ENCODE assay signal across 23 cellular contexts in genomic region chr2:168216351-168217005, GRCh38. TPM values are rescaled to one million over a fixed set of nuclear protein-coding genes. Genes with fewer than 3 reads are reported as not detected.
DNase-seq lines count a peak whose midpoint lies in the region; TF ChIP-seq lines count a peak whose summit lies in the region.
"Had no signal": no experiment of that assay in that cellular context is flagged by ENCODE, and none has a peak within 500 bp of the region (broad histone marks: within the 10 kb centered on the region; RNA-seq: fewer than 3 reads in every experiment).

No MANE protein-coding gene starts in this region.

- no peak overlapping the region for H3K23ac ChIP-seq in mesendoderm (ENCODE audit: low read length)

- H3K4me1 ChIP-seq in skeletal muscle satellite cell (ENCODE audit: control insufficient read depth, insufficient read depth, low read length) (peaks cover 37% of the 10 kb centered on the region), mesendoderm (ENCODE audit: control insufficient read depth, low read depth, low read length) (no peaks in the 10 kb centered on the region)
- H3K4me1 ChIP-seq: BE2C, testis had no signal

- DNase-seq in HFFc6 = peak; percentile 34
- DNase-seq in SW480 (ENCODE audit: low spot score) = peak; percentile 25
- peak; percentile 58 for DNase-seq in fibroblast of mammary gland (ENCODE audit: low read depth)
- no peak for DNase-seq in SKM-1 (lab: John Stamatoyannopoulos, UW; ENCODE audit: unreplicated experiment)
- no peak for DNase-seq in SK-N-DZ (ENCODE audit: low spot score)
- DNase-seq in mesendoderm = no peak
- DNase-seq: activated CD4-positive, alpha-beta T cell treated with anti-CD3 and anti-CD28 coated beads, Interleukin-2, amount 50 U/mL, for 48 hours; activated T-cell treated with anti-CD3 and anti-CD28 coated beads, Interleukin-2, amount 50 U/mL, for 24 hours; BE2C; effector memory CD8-positive, alpha-beta T cell; foreskin keratinocyte; Karpas-422; natural killer cell; NCI-H1436; NCI-H2227 treated with DMSO at 0.1 percent for 48 hours; T-helper 1 cell; testis had no signal

- WGBS in mesendoderm (ENCODE audit: extremely low coverage, insufficient coverage, low lambda C conversion rate) = no CpG with 5 or more reads among the region's 12 CpGs

- no peak overlapping the region for H4K8ac ChIP-seq in mesendoderm (ENCODE audit: low read depth, low read length)

- H3K4ac ChIP-seq in mesendoderm (ENCODE audit: low read depth, low read length) = no peak overlapping the region

- H3K27ac Mint-ChIP-seq in HFFc6 = no peak overlapping the region
- H3K27ac Mint-ChIP-seq: activated naive CD4-positive, alpha-beta T cell treated with anti-CD3 and anti-CD28 coated beads, Interleukin-2, amount 50 U/mL, for 72 hours; activated T-cell treated with anti-CD3 and anti-CD28 coated beads, Interleukin-2, amount 50 U/mL, for 24 hours; GM23338 had no signal

- no peaks in the 10 kb centered on the region for H3K9me3 ChIP-seq in skeletal muscle satellite cell (replicated peaks; ENCODE audit: low read length)
- H3K9me3 ChIP-seq: BE2C, testis had no signal

- no peaks in the 10 kb centered on the region for H3K27me3 Mint-ChIP-seq in HFFc6 (ENCODE audit: insufficient read depth)
- H3K27me3 Mint-ChIP-seq: activated T-cell treated with anti-CD3 and anti-CD28 coated beads, Interleukin-2, amount 50 U/mL, for 24 hours; effector memory CD8-positive, alpha-beta T cell had no signal

- H3K9ac ChIP-seq in skeletal muscle satellite cell (ENCODE audit: low read depth, low read length) = no peak overlapping the region
- H3K9ac ChIP-seq in mesendoderm (ENCODE audit: low read length) = no peak overlapping the region

- H3K79me1 ChIP-seq in mesendoderm (ENCODE audit: low read length) = no peaks in the 10 kb centered on the region

- H4K5ac ChIP-seq in mesendoderm (ENCODE audit: low read length) = no peak overlapping the region

- H2BK5ac ChIP-seq in mesendoderm (ENCODE audit: low read length) = no peak overlapping the region

- H3K27me3 ChIP-seq in skeletal muscle satellite cell (ENCODE audit: control insufficient read depth, insufficient read depth, low read length) (no peaks in the 10 kb centered on the region), mesendoderm (ENCODE audit: insufficient read depth, low read length, poor library complexity) (no peaks in the 10 kb centered on the region)
- H3K27me3 ChIP-seq: BE2C, cardiac muscle cell, foreskin keratinocyte, testis had no signal

- H3K4me3 ChIP-seq in fibroblast of mammary gland (ENCODE audit: control insufficient read depth, low read depth, low read length) (no peak overlapping the region), skeletal muscle satellite cell (ENCODE audit: low read length) (no peak overlapping the region), mesendoderm (ENCODE audit: low read length) (no peak overlapping the region)
- H3K4me3 ChIP-seq: cardiac muscle cell, GM23338, smooth muscle cell, testis had no signal

- H3K4me1 Mint-ChIP-seq in HFFc6 (ENCODE audit: low read depth) = peaks cover 74% of the 10 kb centered on the region

- no peaks in the 10 kb centered on the region for H3K79me2 ChIP-seq in mesendoderm (ENCODE audit: control insufficient read depth, insufficient read depth, low read length)

- no peak overlapping the region for H3K27ac ChIP-seq in mesendoderm (ENCODE audit: low read depth, low read length)
- H3K27ac ChIP-seq: cardiac muscle cell, foreskin keratinocyte, testis, VCaP had no signal

- H3K18ac ChIP-seq in mesendoderm (ENCODE audit: low read length) = no peak overlapping the region

- no peak overlapping the region for H3K56ac ChIP-seq in mesendoderm (ENCODE audit: low read length)

- peaks cover 6% of the 10 kb centered on the region; the same call in 1 of the 2 replicates for H3K36me3 Mint-ChIP-seq in HFFc6 (ENCODE audit: low read depth)
- H3K36me3 Mint-ChIP-seq: natural killer cell had no signal

- no peak overlapping the region for H2BK120ac ChIP-seq in mesendoderm (ENCODE audit: low read depth, low read length)

- no peaks in the 10 kb centered on the region for H3K9me3 Mint-ChIP-seq in HFFc6
- H3K9me3 Mint-ChIP-seq: activated naive CD4-positive, alpha-beta T cell treated with anti-CD3 and anti-CD28 coated beads, Interleukin-2, amount 50 U/mL, for 72 hours; activated T-cell treated with anti-CD3 and anti-CD28 coated beads, Interleukin-2, amount 50 U/mL, for 24 hours; effector memory CD8-positive, alpha-beta T cell; GM23338; natural killer cell had no signal

- no peak overlapping the region for H2BK15ac ChIP-seq in mesendoderm (replicated peaks; ENCODE audit: low read depth)

- no peak overlapping the region for H2AK5ac ChIP-seq in mesendoderm (ENCODE audit: low read length)

- no peaks in the 10 kb centered on the region for H3K36me3 ChIP-seq in skeletal muscle satellite cell (ENCODE audit: insufficient read depth, low read length)
- H3K36me3 ChIP-seq in mesendoderm (ENCODE audit: control insufficient read depth, insufficient read depth, low read length) = no peaks in the 10 kb centered on the region
- H3K36me3 ChIP-seq: BE2C, cardiac muscle cell had no signal

- H3K4me3 Mint-ChIP-seq in HFFc6 = no peak overlapping the region
- H3K4me3 Mint-ChIP-seq: activated T-cell treated with anti-CD3 and anti-CD28 coated beads, Interleukin-2, amount 50 U/mL, for 24 hours; effector memory CD8-positive, alpha-beta T cell; GM23338; natural killer cell had no signal

- TF ChIP-seq CTCF in HFFc6 (IDR thresholded peaks at IDR 0.05) (no peak), fibroblast of mammary gland (conservative IDR thresholded peaks at IDR 0.05; ENCODE audit: control insufficient read depth, insufficient read depth, low read depth, low read length) (no peak)

- peak overlapping the region; percentile 13 for H3K4me2 ChIP-seq in skeletal muscle satellite cell (ENCODE audit: low read length)
- no peak overlapping the region for H3K4me2 ChIP-seq in mesendoderm (ENCODE audit: low read length)
- H3K4me2 ChIP-seq: GM23338, smooth muscle cell had no signal

RNA-seq across cellular contexts. Expression of gene STK39, which starts 30.9 kb away (rescaled TPM):
- 10 to 100 TPM; 27.7 to 36.4 (median 33.4) TPM for total RNA-seq in HFFc6 (2021; fragmentation: NEBNext Ultra II Directional; extraction: Animal tissue kit (Norgen Biotek cat#: 25700))
- total RNA-seq in skeletal muscle satellite cell (2012; rRNA removed) = 20.3 and 22.9 TPM in 2 replicates
- 29.2 and 29.5 TPM in 2 replicates for polyA plus RNA-seq in SK-N-DZ (2014; cell fraction: cytosol; rRNA removed)
- 13.6 and 14.8 TPM in 2 replicates for polyA plus RNA-seq in SK-N-DZ (2014; cell fraction: nucleus; rRNA removed)
- polyA plus RNA-seq in mesendoderm (2013, experiment 1 of 2) = 20.4 TPM
- polyA plus RNA-seq in mesendoderm (2013, experiment 2 of 2) = 21.2 TPM

Comparison
In these comparisons a context has a peak if more than half of its experiments do, and no peak if none do; other contexts are left out.
1. DNase-seq: peak in HFFc6 (single experiment), SW480 (single experiment) and fibroblast of mammary gland (single experiment); none in SKM-1 (single experiment), SK-N-DZ (single experiment) and mesendoderm (single experiment).